ENCODE assay signal across 22 cellular contexts in genomic region chr12:130972589-130972950, GRCh38. TPM values are rescaled to one million over a fixed set of nuclear protein-coding genes. Genes with fewer than 3 reads are reported as not detected.
DNase-seq lines count a peak whose midpoint lies in the region; ATAC-seq and TF ChIP-seq lines count a peak whose summit lies in the region.
"Had no signal": no experiment of that assay in that cellular context is flagged by ENCODE, and none has a peak within 500 bp of the region (broad histone marks: within the 10 kb centered on the region; RNA-seq: fewer than 3 reads in every experiment).

No MANE protein-coding gene starts in this region.

- H3K9me3 Mint-ChIP-seq in stimulated activated effector memory CD8-positive, alpha-beta T cell treated with anti-CD3 and anti-CD28 coated beads, Interleukin-12 subunit alpha, Interleukin-12 subunit beta, amount 100 ng/mL, for 72 hours: no peaks in the 10 kb centered on the region
- no peaks in the 10 kb centered on the region for H3K9me3 Mint-ChIP-seq in effector memory CD8-positive, alpha-beta T cell

- H3K4me2 ChIP-seq in BLaER1 treated with 17β-estradiol and CSF1 and Interleukin-3, amounts not matched to agents 10 nM and 100 nM: peak overlapping the region in 10 of 11 experiments; percentile 28 to 63 (median 47); a peak in 15 of 22 replicates
- H3K4me2 ChIP-seq: KMS-11 had no signal

- H3K27ac ChIP-seq in BLaER1 treated with 17β-estradiol and CSF1 and Interleukin-3, amounts not matched to agents 10 nM and 100 nM: no peak overlapping the region
- peak overlapping the region in 3 of 4 donors; percentile 47 to 58 (median 56) for H3K27ac ChIP-seq in gastroesophageal sphincter
- H3K27ac ChIP-seq in right lobe of liver: peak overlapping the region; percentile 49 to 61 (median 49)
- H3K27ac ChIP-seq in stomach: peak overlapping the region in 4 of 5 donors; percentile 14 to 73 (median 58)
- H3K27ac ChIP-seq: C4-2B, KMS-11 had no signal

- H3K27ac Mint-ChIP-seq in stimulated activated effector memory CD8-positive, alpha-beta T cell treated with anti-CD3 and anti-CD28 coated beads, Interleukin-12 subunit alpha, Interleukin-12 subunit beta, amount 100 ng/mL, for 72 hours: no peak overlapping the region
- no peak overlapping the region for H3K27ac Mint-ChIP-seq in effector memory CD8-positive, alpha-beta T cell
- H3K27ac Mint-ChIP-seq: HFFc6 had no signal

- no peaks in the 10 kb centered on the region for H4K20me1 ChIP-seq in BLaER1 treated with 17β-estradiol and CSF1 and Interleukin-3, amounts not matched to agents 10 nM and 100 nM

- no peak overlapping the region for H3K9ac ChIP-seq in BLaER1 treated with 17β-estradiol and CSF1 and Interleukin-3, amounts not matched to agents 10 nM and 100 nM
- H3K9ac ChIP-seq: KMS-11 had no signal

- H3K27me3 Mint-ChIP-seq in effector memory CD8-positive, alpha-beta T cell: peaks cover 21 to 52% of the 10 kb centered on the region in 2 donors

- H3K27me3 ChIP-seq in BLaER1 treated with 17β-estradiol and CSF1 and Interleukin-3, amounts not matched to agents 10 nM and 100 nM: no peaks in the 10 kb centered on the region
- H3K27me3 ChIP-seq in gastroesophageal sphincter: no peaks in the 10 kb centered on the region
- H3K27me3 ChIP-seq in right lobe of liver: no peaks in the 10 kb centered on the region
- H3K27me3 ChIP-seq in stomach: no peaks in the 10 kb centered on the region
- H3K27me3 ChIP-seq: Peyer's patch had no signal

- no peak overlapping the region for H3K4me3 Mint-ChIP-seq in stimulated activated effector memory CD8-positive, alpha-beta T cell treated with anti-CD3 and anti-CD28 coated beads, Interleukin-12 subunit alpha, Interleukin-12 subunit beta, amount 100 ng/mL, for 72 hours
- H3K4me3 Mint-ChIP-seq in effector memory CD8-positive, alpha-beta T cell: no peak overlapping the region
- H3K4me3 Mint-ChIP-seq: HFFc6 had no signal

- DNase-seq in right lobe of liver: no peak
- DNase-seq in stomach: no peak
- DNase-seq in stimulated activated effector memory CD8-positive, alpha-beta T cell treated with anti-CD3 and anti-CD28 coated beads, Interleukin-12 subunit alpha, Interleukin-12 subunit beta, amount 100 ng/mL, for 72 hours (ENCODE audit: low spot score in 2 of 2): no peak
- DNase-seq in effector memory CD8-positive, alpha-beta T cell: no peak
- no peak for DNase-seq in activated CD4-positive, alpha-beta T cell treated with anti-CD3 and anti-CD28 coated beads for 1 hour
- DNase-seq: COR-L47; DMS 273 treated with DMSO at 0.1 percent for 48 hours; DND-41; H7; HFFc6; NCI-H1694 treated with DMSO at 0.1 percent for 48 hours; NCI-H2107; NCI-H510A; NCI-H748 treated with DMSO at 0.1 percent for 48 hours; NK-92 treated with Interleukin-12 subunit alpha and Interleukin-12 subunit beta, amount 100 ng/mL, for 24 hours; Peyer's patch had no signal

- intact Hi-C loops in right lobe of liver (cut with DNase I) (no loop called here), stomach (cut with DNase I; ENCODE audit: low total_unique reads) (no loop called here)

- TF ChIP-seq POLR2A in gastroesophageal sphincter (IDR thresholded peaks at IDR 0.05): no peak
- TF ChIP-seq POLR2A in right lobe of liver (IDR thresholded peaks at IDR 0.05): no peak
- no peak for TF ChIP-seq POLR2A in stomach (IDR thresholded peaks at IDR 0.05)

- H3K9me3 ChIP-seq in BLaER1 treated with 17β-estradiol and CSF1 and Interleukin-3, amounts not matched to agents 10 nM and 100 nM (replicated peaks in 1 of 11): peaks cover 0 to 18% (median 12%) of the 10 kb centered on the region in 11 experiments; a peak in 16 of 22 replicates
- no peaks in the 10 kb centered on the region for H3K9me3 ChIP-seq in gastroesophageal sphincter
- H3K9me3 ChIP-seq in right lobe of liver: no peaks in the 10 kb centered on the region
- no peaks in the 10 kb centered on the region for H3K9me3 ChIP-seq in stomach
- H3K9me3 ChIP-seq: Peyer's patch had no signal

- no peak for ATAC-seq in gastroesophageal sphincter
- no peak for ATAC-seq in right lobe of liver
- no peak for ATAC-seq in stimulated activated effector memory CD8-positive, alpha-beta T cell treated with anti-CD3 and anti-CD28 coated beads, Interleukin-12 subunit alpha, Interleukin-12 subunit beta, amount 100 ng/mL, for 72 hours
- no peak for ATAC-seq in effector memory CD8-positive, alpha-beta T cell (replicated peaks)
- no peak for ATAC-seq in GM18861 (IDR thresholded peaks at IDR 0.05; ENCODE audit: unreplicated experiment)

- H3K4me1 ChIP-seq in BLaER1 treated with 17β-estradiol and CSF1 and Interleukin-3, amounts not matched to agents 10 nM and 100 nM: peaks cover 33 to 52% (median 40%) of the 10 kb centered on the region in 10 experiments
- H3K4me1 ChIP-seq in gastroesophageal sphincter (peaks cover 0 to 22% (median 4%) of the 10 kb centered on the region in 3 donors), right lobe of liver (peaks cover 0 to 28% (median 5%) of the 10 kb centered on the region in 4 donors), stomach (peaks cover 0 to 8% (median 3%) of the 10 kb centered on the region in 4 donors)
- H3K4me1 ChIP-seq: Peyer's patch had no signal

- 70 to 80% methylated on average over 1 to 9 of the region's 9 CpGs for WGBS in gastroesophageal sphincter (ENCODE audit: low coverage in 1 of 2), 2 donors
- 86% methylated on average over 9 of the region's 9 CpGs for WGBS in right lobe of liver (ENCODE audit: insufficient coverage, low coverage, low lambda C conversion rate, missing lambda C conversion rate)
- WGBS in stomach, 5 donors: 74 to 86% (median 75%) methylated on average over 9 of the region's 9 CpGs

- H3K4me3 ChIP-seq in BLaER1 treated with 17β-estradiol and CSF1 and Interleukin-3, amounts not matched to agents 10 nM and 100 nM: no peak overlapping the region
- no peak overlapping the region for H3K4me3 ChIP-seq in gastroesophageal sphincter
- H3K4me3 ChIP-seq in right lobe of liver: no peak overlapping the region
- no peak overlapping the region for H3K4me3 ChIP-seq in stomach
- H3K4me3 ChIP-seq: Peyer's patch had no signal

- no peaks in the 10 kb centered on the region for H3K36me3 ChIP-seq in BLaER1 treated with 17β-estradiol and CSF1 and Interleukin-3, amounts not matched to agents 10 nM and 100 nM
- H3K36me3 ChIP-seq in gastroesophageal sphincter (peaks cover 0 to 63% of the 10 kb centered on the region in 2 donors), right lobe of liver (no peaks in the 10 kb centered on the region), stomach (peaks cover 0 to 39% (median 4%) of the 10 kb centered on the region in 4 donors)

- TF ChIP-seq CTCF in gastroesophageal sphincter (IDR thresholded peaks at IDR 0.05) (no peak), right lobe of liver (IDR thresholded peaks at IDR 0.05) (no peak), stomach (IDR thresholded peaks at IDR 0.05) (no peak)

- no peaks in the 10 kb centered on the region for H3K4me1 Mint-ChIP-seq in stimulated activated effector memory CD8-positive, alpha-beta T cell treated with anti-CD3 and anti-CD28 coated beads, Interleukin-12 subunit alpha, Interleukin-12 subunit beta, amount 100 ng/mL, for 72 hours
- H3K4me1 Mint-ChIP-seq in effector memory CD8-positive, alpha-beta T cell (ENCODE audit: low read depth in 2 of 2): no peaks in the 10 kb centered on the region

- TF ChIP-seq EP300 in gastroesophageal sphincter (IDR thresholded peaks at IDR 0.05) (no peak), stomach (IDR thresholded peaks at IDR 0.05) (no peak)

- no peaks in the 10 kb centered on the region for H3K36me3 Mint-ChIP-seq in stimulated activated effector memory CD8-positive, alpha-beta T cell treated with anti-CD3 and anti-CD28 coated beads, Interleukin-12 subunit alpha, Interleukin-12 subunit beta, amount 100 ng/mL, for 72 hours
- no peaks in the 10 kb centered on the region for H3K36me3 Mint-ChIP-seq in effector memory CD8-positive, alpha-beta T cell (ENCODE audit: insufficient read depth)

RNA-seq across cellular contexts. Expression of gene ADGRD1, which starts 18.9 kb away (rescaled TPM):
- total RNA-seq in gastroesophageal sphincter (10 to 100 TPM; 19.1 to 43.4 (median 31.3) TPM), right lobe of liver (10 to 100 TPM in 4 of 6 experiments, 1 to 10 TPM in 2; 4.7 to 17.0 (median 10.9) TPM), stomach (10 to 100 TPM; 14.8 to 43.8 (median 24.6) TPM)
- polyA plus RNA-seq in stomach: 1 to 10 TPM; 3.7 to 5.0 (median 4.0) TPM
- total RNA-seq: HFFc6, HT-29 had no signal

Comparison
In these comparisons a context has a peak if more than half of its experiments do, and no peak if none do; other contexts are left out.
1. H3K27ac ChIP-seq: peak in gastroesophageal sphincter (3 of 4), right lobe of liver (3 of 3) and stomach (4 of 5); none in BLaER1 treated with 17β-estradiol and CSF1 and Interleukin-3, amounts not matched to agents 10 nM and 100 nM (0 of 11).